Comparison of ENCODE assay signal across 8 cellular contexts in genomic region chr20:45368221-45368980, GRCh38. TPM values are rescaled to one million over a fixed set of nuclear protein-coding genes. Genes with fewer than 3 reads are reported as not detected.
A peak's percentile ranks its signal among the peaks of the same experiment; 100 is the strongest.
DNase-seq lines count a peak whose midpoint lies in the region; ATAC-seq and TF ChIP-seq lines count a peak whose summit lies in the region.

No MANE protein-coding gene starts in this region.

- peak overlapping the region; percentile 94 for H3K4me2 ChIP-seq in DOHH2 (ENCODE audit: low read length)

- H3K36me3 Mint-ChIP-seq in activated T-helper 1 cell treated with anti-CD3 and anti-CD28 coated beads, Interleukin-12 subunit alpha, Interleukin-12 subunit beta, Interleukin-2, Interleukin-4 antibody, amounts not matched to agents 30 ng/mL and 10 ng/mL and 1 ng/mL, durations not matched to agents 14 hours and 24 hours and 36 hours (ENCODE audit: low read depth) = peaks cover 38% of the 10 kb centered on the region
- H3K36me3 Mint-ChIP-seq in type B pancreatic cell = peaks cover 15% of the 10 kb centered on the region

- H3K4me1 Mint-ChIP-seq in activated T-helper 1 cell treated with anti-CD3 and anti-CD28 coated beads, Interleukin-12 subunit alpha, Interleukin-12 subunit beta, Interleukin-2, Interleukin-4 antibody, amounts not matched to agents 30 ng/mL and 10 ng/mL and 1 ng/mL, durations not matched to agents 14 hours and 24 hours and 36 hours (ENCODE audit: low read depth) = peaks cover 54% of the 10 kb centered on the region
- H3K4me1 Mint-ChIP-seq in type B pancreatic cell (ENCODE audit: unreplicated experiment) = peaks cover 16% of the 10 kb centered on the region

- H3K36me3 ChIP-seq in DOHH2 (ENCODE audit: control insufficient read depth, low read length) = peaks cover 43% of the 10 kb centered on the region

- H3K4me3 Mint-ChIP-seq in activated T-helper 1 cell treated with anti-CD3 and anti-CD28 coated beads, Interleukin-12 subunit alpha, Interleukin-12 subunit beta, Interleukin-2, Interleukin-4 antibody, amounts not matched to agents 30 ng/mL and 10 ng/mL and 1 ng/mL, durations not matched to agents 14 hours and 24 hours and 36 hours = peak overlapping the region; percentile 1
- H3K4me3 Mint-ChIP-seq in type B pancreatic cell = no peak overlapping the region

- H3K9me3 Mint-ChIP-seq in activated T-helper 1 cell treated with anti-CD3 and anti-CD28 coated beads, Interleukin-12 subunit alpha, Interleukin-12 subunit beta, Interleukin-2, Interleukin-4 antibody, amounts not matched to agents 30 ng/mL and 10 ng/mL and 1 ng/mL, durations not matched to agents 14 hours and 24 hours and 36 hours = no peaks in the 10 kb centered on the region
- no peaks in the 10 kb centered on the region for H3K9me3 Mint-ChIP-seq in type B pancreatic cell

- H4K20me1 ChIP-seq in DOHH2 (ENCODE audit: control insufficient read depth, insufficient read depth, low read depth, low read length) = peaks cover 19% of the 10 kb centered on the region

- peak; percentile 63 for ATAC-seq in GM21367 (IDR thresholded peaks at IDR 0.05; ENCODE audit: unreplicated experiment)
- peak; percentile 75 for ATAC-seq in HG03521 (IDR thresholded peaks at IDR 0.05; ENCODE audit: unreplicated experiment)
- ATAC-seq in left cardiac atrium = no peak

- DNase-seq in activated T-helper 1 cell treated with anti-CD3 and anti-CD28 coated beads, Interleukin-12 subunit alpha, Interleukin-12 subunit beta, Interleukin-2, Interleukin-4 antibody, amounts not matched to agents 30 ng/mL and 10 ng/mL and 1 ng/mL, durations not matched to agents 14 hours and 24 hours and 36 hours (ENCODE audit: low spot score) = peak; percentile 39
- DNase-seq in type B pancreatic cell (ENCODE audit: extremely low spot score, unreplicated experiment) = no peak
- DNase-seq in SW480 (ENCODE audit: low spot score) = no peak
- DNase-seq in cortex of kidney (lab: John Stamatoyannopoulos, UW) = no peak
- no peak for DNase-seq in left cardiac atrium

- TF ChIP-seq CTCF in DOHH2 (IDR thresholded peaks at IDR 0.05; ENCODE audit: low read depth, low read length, poor library complexity, severe bottlenecking) (no peak), type B pancreatic cell (conservative IDR thresholded peaks at IDR 0.05) (no peak)

- intact Hi-C loops in activated T-helper 1 cell treated with anti-CD3 and anti-CD28 coated beads, Interleukin-12 subunit alpha, Interleukin-12 subunit beta, Interleukin-2, Interleukin-4 antibody, amounts not matched to agents 30 ng/mL and 10 ng/mL and 1 ng/mL, durations not matched to agents 14 hours and 24 hours and 36 hours (cut with micrococcal nuclease) = no loop called here
- intact Hi-C loops in left cardiac atrium (cut with DNase I) = no loop called here

- H3K4me1 ChIP-seq in DOHH2 (ENCODE audit: control insufficient read depth, low read length) = peaks cover 65% of the 10 kb centered on the region

- peak overlapping the region; percentile 68 for H3K4me3 ChIP-seq in DOHH2 (ENCODE audit: low read length)

- peak overlapping the region; percentile 42 for H3K27ac Mint-ChIP-seq in activated T-helper 1 cell treated with anti-CD3 and anti-CD28 coated beads, Interleukin-12 subunit alpha, Interleukin-12 subunit beta, Interleukin-2, Interleukin-4 antibody, amounts not matched to agents 30 ng/mL and 10 ng/mL and 1 ng/mL, durations not matched to agents 14 hours and 24 hours and 36 hours
- H3K27ac Mint-ChIP-seq in type B pancreatic cell = no peak overlapping the region

- H3K27me3 ChIP-seq in DOHH2 (ENCODE audit: control insufficient read depth, low read length) = no peaks in the 10 kb centered on the region

- H3F3A ChIP-seq in DOHH2 (ENCODE audit: control insufficient read depth, insufficient read depth) = peaks cover 27% of the 10 kb centered on the region

- peak overlapping the region; percentile 80 for H3K27ac ChIP-seq in DOHH2 (ENCODE audit: low read depth, low read length)

- no peaks in the 10 kb centered on the region for H3K9me3 ChIP-seq in DOHH2 (ENCODE audit: control insufficient read depth, insufficient read depth, low read length)

- H3K79me2 ChIP-seq in DOHH2 (ENCODE audit: control insufficient read depth, low read length) = peaks cover 36% of the 10 kb centered on the region

- no peaks in the 10 kb centered on the region for H3K9me2 ChIP-seq in DOHH2 (replicated peaks; ENCODE audit: control insufficient read depth, low read length)

- H3K27me3 Mint-ChIP-seq in activated T-helper 1 cell treated with anti-CD3 and anti-CD28 coated beads, Interleukin-12 subunit alpha, Interleukin-12 subunit beta, Interleukin-2, Interleukin-4 antibody, amounts not matched to agents 30 ng/mL and 10 ng/mL and 1 ng/mL, durations not matched to agents 14 hours and 24 hours and 36 hours (ENCODE audit: insufficient read depth) = no peaks in the 10 kb centered on the region
- H3K27me3 Mint-ChIP-seq in type B pancreatic cell = no peaks in the 10 kb centered on the region

RNA-seq across cellular contexts. Expression of gene SYS1, which starts 5.4 kb away (rescaled TPM):
- total RNA-seq in activated T-helper 1 cell treated with anti-CD3 and anti-CD28 coated beads, Interleukin-12 subunit alpha, Interleukin-12 subunit beta, Interleukin-2, Interleukin-4 antibody, amounts not matched to agents 30 ng/mL and 10 ng/mL and 1 ng/mL, durations not matched to agents 14 hours and 24 hours and 36 hours = 25.6 and 26.4 TPM in 2 replicates
- total RNA-seq in type B pancreatic cell (ENCODE audit: low replicate concordance) = 29.2 and 47.4 TPM in 2 replicates
- total RNA-seq in left cardiac atrium = 10 to 100 TPM; 23.4 to 24.1 TPM

RNA-seq across cellular contexts. Expression of gene TP53TG5, which starts 9.7 kb away (rescaled TPM):
- 0.07 and 0.08 TPM in 2 replicates for total RNA-seq in activated T-helper 1 cell treated with anti-CD3 and anti-CD28 coated beads, Interleukin-12 subunit alpha, Interleukin-12 subunit beta, Interleukin-2, Interleukin-4 antibody, amounts not matched to agents 30 ng/mL and 10 ng/mL and 1 ng/mL, durations not matched to agents 14 hours and 24 hours and 36 hours
- total RNA-seq in type B pancreatic cell (ENCODE audit: low replicate concordance) (0.57 TPM in 1 of 2 replicates, not detected in the other), left cardiac atrium (1 to 10 TPM in 1 of 2 donors, under 1 TPM in 1; 0.68 to 2.0 TPM)

RNA-seq across cellular contexts. Expression of gene SDC4, which starts 20.2 kb away (rescaled TPM):
- 220 and 222 TPM in 2 replicates for total RNA-seq in activated T-helper 1 cell treated with anti-CD3 and anti-CD28 coated beads, Interleukin-12 subunit alpha, Interleukin-12 subunit beta, Interleukin-2, Interleukin-4 antibody, amounts not matched to agents 30 ng/mL and 10 ng/mL and 1 ng/mL, durations not matched to agents 14 hours and 24 hours and 36 hours
- total RNA-seq in type B pancreatic cell (ENCODE audit: low replicate concordance) (67.2 and 133 TPM in 2 replicates), left cardiac atrium (100 to 1,000 TPM in 1 of 2 donors, 10 to 100 TPM in 1; 51.4 to 152 TPM)

RNA-seq across cellular contexts. Expression of gene DBNDD2, which starts 39.7 kb away (rescaled TPM):
- 21.7 and 24.6 TPM in 2 replicates for total RNA-seq in activated T-helper 1 cell treated with anti-CD3 and anti-CD28 coated beads, Interleukin-12 subunit alpha, Interleukin-12 subunit beta, Interleukin-2, Interleukin-4 antibody, amounts not matched to agents 30 ng/mL and 10 ng/mL and 1 ng/mL, durations not matched to agents 14 hours and 24 hours and 36 hours
- total RNA-seq in type B pancreatic cell (ENCODE audit: low replicate concordance) = 12.8 and 25.5 TPM in 2 replicates
- total RNA-seq in left cardiac atrium = 100 to 1,000 TPM; 177 to 200 TPM

RNA-seq across cellular contexts. Expression of gene PIGT, which starts 47.5 kb away (rescaled TPM):
- total RNA-seq in activated T-helper 1 cell treated with anti-CD3 and anti-CD28 coated beads, Interleukin-12 subunit alpha, Interleukin-12 subunit beta, Interleukin-2, Interleukin-4 antibody, amounts not matched to agents 30 ng/mL and 10 ng/mL and 1 ng/mL, durations not matched to agents 14 hours and 24 hours and 36 hours = 89.8 and 90.6 TPM in 2 replicates
- 70.1 and 80.6 TPM in 2 replicates for total RNA-seq in type B pancreatic cell (ENCODE audit: low replicate concordance)
- total RNA-seq in left cardiac atrium = 100 to 1,000 TPM; 104 to 129 TPM

Comparison
In these comparisons a context has a peak if more than half of its experiments do, and no peak if none do; other contexts are left out.
1. ATAC-seq: peak in GM21367 (single experiment) and HG03521 (single experiment); none in left cardiac atrium (0 of 2).